Comparison of ENCODE assay signal across 40 cellular contexts in the genomic region with DNA sequence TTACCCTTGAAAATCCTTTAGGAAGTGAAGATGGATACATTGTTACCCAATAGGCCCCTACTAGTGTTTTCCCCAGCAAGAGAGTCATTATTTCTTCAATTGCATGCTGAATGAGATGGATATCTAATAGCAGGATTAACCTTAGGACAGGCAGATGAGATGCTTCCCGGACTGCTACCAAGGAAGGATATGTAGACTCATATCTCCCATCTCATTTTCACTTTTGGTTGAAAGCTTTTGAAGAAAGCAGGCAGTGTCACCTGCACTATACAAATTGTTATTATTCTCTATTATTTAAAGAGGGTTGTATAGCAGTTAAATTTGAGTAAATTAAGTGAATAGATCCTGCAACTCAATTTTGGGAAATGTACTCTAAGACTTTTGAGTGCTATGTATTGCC.
"Had no signal": no experiment of that assay in that cellular context is flagged by ENCODE, and none has a peak within 500 bp of the region (broad histone marks: within the 10 kb centered on the region; RNA-seq: fewer than 3 reads in every experiment).

No MANE protein-coding gene starts in this region.

- H3K36me3 ChIP-seq: adrenal gland, ascending aorta, brain microvascular endothelial cell, breast epithelium, cardiac muscle cell had no signal

- H3K4me1 Mint-ChIP-seq: activated naive CD8-positive, alpha-beta T cell treated with anti-CD3 and anti-CD28 coated beads for 36 hours; activated T-helper 17 cell treated with anti-CD3 and anti-CD28 coated beads, Interleukin-2, amount 50 U/mL, for 72 hours; brain; central memory CD8-positive, alpha-beta T cell had no signal

- DNase-seq: activated effector memory CD4-positive, alpha-beta T cell treated with anti-CD3 and anti-CD28 coated beads, Interleukin-2, amount 50 U/mL, for 16 hours; activated effector memory CD4-positive, alpha-beta T cell treated with Interleukin-2 at 50 U/mL for 16 hours; activated gamma-delta T cell; activated gamma-delta T cell treated with Interleukin-2 at 50 U/mL for 16 hours; activated naive CD4-positive, alpha-beta T cell; activated naive CD4-positive, alpha-beta T cell treated with anti-CD3 and anti-CD28 coated beads for 36 hours; activated naive CD4-positive, alpha-beta T cell treated with anti-CD3 and anti-CD28 coated beads, Interleukin-2, amount 10 ng/mL, durations not matched to agents 7 days and 5 days; activated naive CD4-positive, alpha-beta T cell treated with anti-CD3 and anti-CD28 coated beads, Interleukin-2, amount 50 U/mL, for 16 hours; activated naive CD4-positive, alpha-beta T cell treated with Interleukin-2 at 50 U/mL for 16 hours; activated naive CD8-positive, alpha-beta T cell treated with anti-CD3 and anti-CD28 coated beads for 36 hours; activated naive CD8-positive, alpha-beta T cell treated with anti-CD3 and anti-CD28 coated beads, Interleukin-2, amount 10 ng/mL, durations not matched to agents 7 days and 5 days; activated naive CD8-positive, alpha-beta T cell treated with anti-CD3 and anti-CD28 coated beads, Interleukin-2, amount 50 U/mL, for 24 hours; activated T-cell treated with anti-CD3 and anti-CD28 coated beads, Interleukin-2, amount 50 U/mL, for 1 hour; activated T-cell treated with anti-CD3 and anti-CD28 coated beads, Interleukin-2, amount 50 U/mL, for 24 hours; activated T-cell treated with anti-CD3 and anti-CD28 coated beads, Interleukin-2, amount 50 U/mL, for 4 hours; activated T-cell treated with anti-CD3 and anti-CD28 coated beads, Interleukin-2, amount 50 U/mL, for 48 hours; activated T-cell treated with anti-CD3 and anti-CD28 coated beads, Interleukin-2, amount 50 U/mL, for 72 hours; adrenal gland; amniotic stem cell; amygdala; anterior cingulate cortex; aorta; body of pancreas; brain microvascular endothelial cell; caudate nucleus; central memory CD4-positive, alpha-beta T cell; cerebellar nuclear complex had no signal

- H3K36me3 Mint-ChIP-seq: activated naive CD4-positive, alpha-beta T cell treated with anti-CD3 and anti-CD28 coated beads, Interleukin-2, amount 10 ng/mL, durations not matched to agents 7 days and 5 days; activated naive CD4-positive, alpha-beta T cell treated with anti-CD3 and anti-CD28 coated beads, Interleukin-2, amount 50 U/mL, for 24 hours; activated naive CD8-positive, alpha-beta T cell; activated naive CD8-positive, alpha-beta T cell treated with anti-CD3 and anti-CD28 coated beads for 36 hours; activated naive CD8-positive, alpha-beta T cell treated with anti-CD3 and anti-CD28 coated beads, Interleukin-2, amount 10 ng/mL, durations not matched to agents 7 days and 5 days had no signal

- H3K27me3 ChIP-seq: adrenal gland, ascending aorta, body of pancreas, brain microvascular endothelial cell, breast epithelium, cardiac muscle cell had no signal

- H3K4me1 ChIP-seq: adrenal gland, ascending aorta, body of pancreas, breast epithelium had no signal

- H3K27me3 Mint-ChIP-seq: activated naive CD4-positive, alpha-beta T cell treated with anti-CD3 and anti-CD28 coated beads, Interleukin-2, amount 50 U/mL, for 24 hours; activated naive CD8-positive, alpha-beta T cell; activated naive CD8-positive, alpha-beta T cell treated with anti-CD3 and anti-CD28 coated beads for 36 hours; activated naive CD8-positive, alpha-beta T cell treated with anti-CD3 and anti-CD28 coated beads, Interleukin-2, amount 10 ng/mL, durations not matched to agents 7 days and 5 days; activated naive CD8-positive, alpha-beta T cell treated with anti-CD3 and anti-CD28 coated beads, Interleukin-2, amount 50 U/mL, for 24 hours; activated T-cell treated with anti-CD3 and anti-CD28 coated beads, Interleukin-2, amount 50 U/mL, for 24 hours; activated T-helper 17 cell treated with anti-CD3 and anti-CD28 coated beads, Interleukin-2, amount 50 U/mL, for 72 hours; central memory CD8-positive, alpha-beta T cell had no signal

- FAIRE-seq: astrocyte, bronchial epithelial cell had no signal

- H3K4me3 ChIP-seq: adrenal gland, ascending aorta, body of pancreas, breast epithelium, cardiac muscle cell had no signal

- H3K4me3 Mint-ChIP-seq: activated naive CD4-positive, alpha-beta T cell treated with anti-CD3 and anti-CD28 coated beads for 36 hours; activated naive CD4-positive, alpha-beta T cell treated with anti-CD3 and anti-CD28 coated beads, Interleukin-2, amount 10 ng/mL, durations not matched to agents 7 days and 5 days; activated naive CD4-positive, alpha-beta T cell treated with anti-CD3 and anti-CD28 coated beads, Interleukin-2, amount 50 U/mL, for 24 hours; activated naive CD8-positive, alpha-beta T cell; activated naive CD8-positive, alpha-beta T cell treated with anti-CD3 and anti-CD28 coated beads for 36 hours; activated naive CD8-positive, alpha-beta T cell treated with anti-CD3 and anti-CD28 coated beads, Interleukin-2, amount 10 ng/mL, durations not matched to agents 7 days and 5 days; activated naive CD8-positive, alpha-beta T cell treated with anti-CD3 and anti-CD28 coated beads, Interleukin-2, amount 50 U/mL, for 24 hours; activated T-cell treated with anti-CD3 and anti-CD28 coated beads, Interleukin-2, amount 50 U/mL, for 24 hours; activated T-cell treated with anti-CD3 and anti-CD28 coated beads, Interleukin-2, amount 50 U/mL, for 4 hours; activated T-cell treated with anti-CD3 and anti-CD28 coated beads, Interleukin-2, amount 50 U/mL, for 72 hours; activated T-helper 1 cell treated with anti-CD3 and anti-CD28 coated beads, Interleukin-12 subunit alpha, Interleukin-12 subunit beta, Interleukin-2, Interleukin-4 antibody, amounts not matched to agents 30 ng/mL and 10 ng/mL and 1 ng/mL, durations not matched to agents 14 hours and 24 hours and 36 hours; activated T-helper 17 cell treated with anti-CD3 and anti-CD28 coated beads, Interleukin-2, amount 50 U/mL, for 72 hours; brain; central memory CD8-positive, alpha-beta T cell had no signal

- H3K27ac Mint-ChIP-seq: activated naive CD4-positive, alpha-beta T cell treated with anti-CD3 and anti-CD28 coated beads for 36 hours; activated naive CD4-positive, alpha-beta T cell treated with anti-CD3 and anti-CD28 coated beads, Interleukin-2, amount 10 ng/mL, durations not matched to agents 7 days and 5 days; activated naive CD4-positive, alpha-beta T cell treated with anti-CD3 and anti-CD28 coated beads, Interleukin-2, amount 50 U/mL, for 24 hours; activated naive CD8-positive, alpha-beta T cell; activated naive CD8-positive, alpha-beta T cell treated with anti-CD3 and anti-CD28 coated beads for 36 hours; activated naive CD8-positive, alpha-beta T cell treated with anti-CD3 and anti-CD28 coated beads, Interleukin-2, amount 10 ng/mL, durations not matched to agents 7 days and 5 days; activated naive CD8-positive, alpha-beta T cell treated with anti-CD3 and anti-CD28 coated beads, Interleukin-2, amount 50 U/mL, for 24 hours; activated T-cell treated with anti-CD3 and anti-CD28 coated beads, Interleukin-2, amount 50 U/mL, for 24 hours; activated T-cell treated with anti-CD3 and anti-CD28 coated beads, Interleukin-2, amount 50 U/mL, for 72 hours; activated T-helper 1 cell treated with anti-CD3 and anti-CD28 coated beads, Interleukin-12 subunit alpha, Interleukin-12 subunit beta, Interleukin-2, Interleukin-4 antibody, amounts not matched to agents 30 ng/mL and 10 ng/mL and 1 ng/mL, durations not matched to agents 14 hours and 24 hours and 36 hours; activated T-helper 17 cell treated with anti-CD3 and anti-CD28 coated beads, Interleukin-2, amount 50 U/mL, for 72 hours; activated T-helper 2 cell treated with anti-CD3 and anti-CD28 coated beads, Interferon-gamma antibody, Interleukin-2, Interleukin-4, amounts not matched to agents 10 μg/mL and 5 μg/mL and 100 μg/mL, durations not matched to agents 14 hours and 24 hours and 36 hours; brain had no signal

- H3K9me3 ChIP-seq: adrenal gland, ascending aorta, body of pancreas, breast epithelium had no signal

- H3K27ac ChIP-seq: adrenal gland, ascending aorta, body of pancreas, brain microvascular endothelial cell, breast epithelium, cardiac muscle cell had no signal

- ATAC-seq: activated naive CD4-positive, alpha-beta T cell treated with anti-CD3 and anti-CD28 coated beads, Interleukin-2, amount 50 U/mL, for 72 hours; activated naive CD8-positive, alpha-beta T cell treated with anti-CD3 and anti-CD28 coated beads, Interleukin-2, amount 50 U/mL, for 24 hours; activated T-cell treated with anti-CD3 and anti-CD28 coated beads, Interleukin-2, amount 50 U/mL, for 4 hours; activated T-cell treated with anti-CD3 and anti-CD28 coated beads, Interleukin-2, amount 50 U/mL, for 72 hours; activated T-helper 17 cell treated with anti-CD3 and anti-CD28 coated beads, Interleukin-2, amount 50 U/mL, for 72 hours; body of pancreas had no signal

- H3K9me3 Mint-ChIP-seq: activated naive CD4-positive, alpha-beta T cell treated with anti-CD3 and anti-CD28 coated beads, Interleukin-2, amount 10 ng/mL, durations not matched to agents 7 days and 5 days; activated naive CD4-positive, alpha-beta T cell treated with anti-CD3 and anti-CD28 coated beads, Interleukin-2, amount 50 U/mL, for 24 hours; activated naive CD4-positive, alpha-beta T cell treated with anti-CD3 and anti-CD28 coated beads, Interleukin-2, amount 50 U/mL, for 72 hours; activated naive CD8-positive, alpha-beta T cell treated with anti-CD3 and anti-CD28 coated beads, Interleukin-2, amount 10 ng/mL, durations not matched to agents 7 days and 5 days; activated naive CD8-positive, alpha-beta T cell treated with anti-CD3 and anti-CD28 coated beads, Interleukin-2, amount 50 U/mL, for 24 hours; activated T-cell treated with anti-CD3 and anti-CD28 coated beads, Interleukin-2, amount 50 U/mL, for 24 hours; activated T-cell treated with anti-CD3 and anti-CD28 coated beads, Interleukin-2, amount 50 U/mL, for 4 hours; activated T-helper 17 cell treated with anti-CD3 and anti-CD28 coated beads, Interleukin-2, amount 50 U/mL, for 72 hours; activated T-helper 2 cell treated with anti-CD3 and anti-CD28 coated beads, Interferon-gamma antibody, Interleukin-2, Interleukin-4, amounts not matched to agents 10 μg/mL and 5 μg/mL and 100 μg/mL, durations not matched to agents 14 hours and 24 hours and 36 hours; central memory CD8-positive, alpha-beta T cell had no signal
